In genomic region chr10:60282771-60283353, GRCh38 we compare ENCODE assay signal across 2 cellular contexts.
A peak's percentile ranks its signal among the peaks of the same experiment; 100 is the strongest.
TF ChIP-seq lines count a peak whose summit lies in the region.

No MANE protein-coding gene starts in this region.

TF ChIP-seq in A549, 52 proteins besides CTCF, POLR2A, EP300 and RAD21 (continued from another document):
- TF ChIP-seq FOSL2 (IDR thresholded peaks at IDR 0.05), result peak; percentile 95
- TF ChIP-seq FOSL2 (CRISPR knock-in tag; IDR thresholded peaks at IDR 0.05), result peak; percentile 98
- peak; percentile 76; the same call in 2 of the 3 replicates for TF ChIP-seq BCL3 (IDR thresholded peaks at IDR 0.05)
- TF ChIP-seq ZSCAN20 (CRISPR knock-in tag; IDR thresholded peaks at IDR 0.05), result no peak
- no peak; the same call in 1 of the 2 replicates for TF ChIP-seq FOSB (CRISPR knock-in tag; IDR thresholded peaks at IDR 0.05)
- no peak for TF ChIP-seq SREBF2 (IDR thresholded peaks at IDR 0.05)
- TF ChIP-seq HOXA7 (CRISPR knock-in tag; IDR thresholded peaks at IDR 0.05), result no peak
- peak; percentile 95 for TF ChIP-seq GATA3 (IDR thresholded peaks at IDR 0.05; ENCODE audit: borderline replicate concordance)
- peak; percentile 94 for TF ChIP-seq JUNB (IDR thresholded peaks at IDR 0.05)
- TF ChIP-seq, protein P1, sequence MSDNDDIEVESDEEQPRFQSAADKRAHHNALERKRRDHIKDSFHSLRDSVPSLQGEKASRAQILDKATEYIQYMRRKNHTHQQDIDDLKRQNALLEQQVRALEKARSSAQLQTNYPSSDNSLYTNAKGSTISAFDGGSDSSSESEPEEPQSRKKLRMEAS (IDR thresholded peaks at IDR 0.05), result peak; percentile 45; the same call in 1 of the 2 replicates
- TF ChIP-seq ZFP36 (IDR thresholded peaks at IDR 0.05; ENCODE audit: borderline replicate concordance, partially characterized antibody), result peak; percentile 90
- peak; percentile 81; the same call in 1 of the 2 replicates for TF ChIP-seq FOXS1 (CRISPR knock-in tag; IDR thresholded peaks at IDR 0.05)
TF ChIP-seq in A549: peak in this region for 10.

TF ChIP-seq in SK-N-SH, 30 proteins besides CTCF, POLR2A, EP300 and RAD21 (continued from another document):
- TF ChIP-seq USF1 (IDR thresholded peaks at IDR 0.05; ENCODE audit: borderline replicate concordance, low read depth) (no peak), FOXM1 (IDR thresholded peaks at IDR 0.05; ENCODE audit: low read depth) (no peak), SMC3 (IDR thresholded peaks at IDR 0.05; ENCODE audit: low read depth, low read length) (no peak), ELF1 (IDR thresholded peaks at IDR 0.05) (no peak), USF2 (IDR thresholded peaks at IDR 0.05; ENCODE audit: borderline replicate concordance, low read depth, low read length) (no peak), TEAD4 (IDR thresholded peaks at IDR 0.05; ENCODE audit: borderline replicate concordance, insufficient read depth) (no peak)
TF ChIP-seq in SK-N-SH: peak in this region for 0.
